Comparison of ENCODE assay signal across 20 cellular contexts in genomic region chr12:115051378-115051777, GRCh38.
DNase-seq lines count a peak whose midpoint lies in the region; ATAC-seq and TF ChIP-seq lines count a peak whose summit lies in the region.
"Had no signal": no experiment of that assay in that cellular context is flagged by ENCODE, and none has a peak within 500 bp of the region (broad histone marks: within the 10 kb centered on the region; RNA-seq: fewer than 3 reads in every experiment).

No MANE protein-coding gene starts in this region.

- no peak overlapping the region for H3K27ac ChIP-seq in breast epithelium
- H3K27ac ChIP-seq: 22Rv1, BLaER1, C4-2B had no signal

- H3K36me3 ChIP-seq in breast epithelium, result no peaks in the 10 kb centered on the region
- H3K36me3 ChIP-seq: BLaER1, HAP-1 had no signal

- no peak overlapping the region for H3K4me3 ChIP-seq in breast epithelium
- H3K4me3 ChIP-seq: BLaER1, HAP-1 had no signal

- ATAC-seq in HG03280 (IDR thresholded peaks at IDR 0.05; ENCODE audit: unreplicated experiment), result no peak
- ATAC-seq: CD8-positive, alpha-beta T cell had no signal

- DNase-seq in NCI-H2029 (lab: John Stamatoyannopoulos, UW) (peak; percentile 3), NCI-H2029 treated with DMSO at 0.1 percent for 48 hours (lab: John Stamatoyannopoulos, UW) (no peak), NCI-H748 (lab: John Stamatoyannopoulos, UW; ENCODE audit: unreplicated experiment) (peak; percentile 15), NCI-H748 treated with DMSO at 0.1 percent for 48 hours (lab: John Stamatoyannopoulos, UW) (no peak), left kidney (ENCODE audit: low read depth, low spot score) (peak; percentile 42), retina (peak; percentile 36), breast epithelium (ENCODE audit: low spot score in 2 of 2) (no peak)
- DNase-seq: Caco-2; CD4-positive, CD25-positive, alpha-beta regulatory T cell; CD8-positive, alpha-beta T cell; DMS79; EL; GDM1; GOT3; HFFc6 had no signal

- H3K4me1 ChIP-seq in breast epithelium, result no peaks in the 10 kb centered on the region
- H3K4me1 ChIP-seq: Caco-2, HAP-1 had no signal

- no peaks in the 10 kb centered on the region for H3K27me3 ChIP-seq in breast epithelium
- H3K27me3 ChIP-seq: BLaER1 had no signal

- intact Hi-C loops in breast epithelium (cut with DNase I; ENCODE audit: low total_unique reads), result no loop called here

- TF ChIP-seq POLR2A in breast epithelium (IDR thresholded peaks at IDR 0.05), result no peak

- H3K9me3 ChIP-seq in breast epithelium, result no peaks in the 10 kb centered on the region
- H3K9me3 ChIP-seq: BLaER1, Caco-2, HAP-1 had no signal

- no peak for TF ChIP-seq CTCF in breast epithelium (IDR thresholded peaks at IDR 0.05)

Comparison
In these comparisons a context has a peak if more than half of its experiments do, and no peak if none do; other contexts are left out.
1. DNase-seq: peak in NCI-H2029 (single experiment), NCI-H748 (single experiment), left kidney (single experiment) and retina (single experiment); none in NCI-H2029 treated with DMSO at 0.1 percent for 48 hours (single experiment), NCI-H748 treated with DMSO at 0.1 percent for 48 hours (single experiment) and breast epithelium (0 of 2).